8 cellular contexts compared by ENCODE assay signal in the genomic region with DNA sequence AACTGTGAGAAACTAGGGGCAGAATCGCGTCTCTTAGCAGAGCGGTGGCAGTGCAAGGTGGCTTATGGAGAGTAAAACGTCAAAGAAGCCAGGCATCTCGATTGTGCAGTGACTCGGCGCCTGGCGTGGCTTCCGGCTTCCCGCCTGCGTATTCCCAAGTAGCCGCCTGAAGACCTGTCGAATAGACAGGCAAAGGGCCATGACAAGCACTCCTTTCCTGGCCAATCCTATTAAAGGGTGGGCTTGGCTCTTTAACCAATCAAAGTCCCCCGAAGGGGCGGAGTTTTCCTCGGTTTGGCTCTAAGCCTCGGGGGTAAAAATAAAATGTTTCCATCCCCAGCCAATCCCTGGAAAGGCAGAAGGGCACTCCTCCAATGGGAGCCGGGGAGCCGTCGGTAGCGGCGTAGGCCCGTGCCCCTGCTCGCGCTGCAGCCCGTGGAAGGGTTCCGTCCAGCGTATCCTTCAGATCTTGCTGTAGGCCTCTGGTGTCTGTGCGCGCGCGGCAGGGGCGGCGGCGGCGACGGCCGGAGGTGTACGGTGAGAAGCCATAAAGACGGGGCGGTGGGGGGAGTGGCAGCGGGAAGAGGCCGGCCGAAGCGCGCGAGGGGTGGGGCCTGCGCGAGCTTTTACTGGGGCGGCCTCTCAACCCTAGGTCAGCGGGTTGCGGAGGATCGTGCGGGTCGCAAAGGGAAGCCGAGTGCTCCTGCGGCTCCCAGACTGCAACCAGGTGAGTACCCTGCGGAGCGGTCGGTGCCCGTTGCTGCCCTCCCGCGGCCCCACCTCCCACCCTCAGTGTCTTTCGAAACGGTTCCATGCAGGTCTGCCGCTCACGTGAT. TPM values are rescaled to one million over a fixed set of nuclear protein-coding genes. Genes with fewer than 3 reads are reported as not detected.
DNase-seq lines count a peak whose midpoint lies in the region; ATAC-seq, FAIRE-seq and TF ChIP-seq lines count a peak whose summit lies in the region.

A gene with protein sequence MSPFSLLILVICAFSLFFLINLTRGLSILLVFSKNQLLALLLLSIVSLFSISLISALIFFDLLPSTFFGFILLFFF (plus strand): TSS at position 395 of the 836 bp plus-strand sequence. CDS start 30,131 bp downstream, outside the sequence.

- H3K4me1 ChIP-seq in ACC112 (ENCODE audit: control insufficient read depth, insufficient read depth, low read length, unreplicated experiment) (no peaks in the 10 kb centered on the region), iPS-20b (ENCODE audit: insufficient read depth, low read length) (no peaks in the 10 kb centered on the region), skeletal muscle tissue (ENCODE audit: control insufficient read depth in 3 of 3, insufficient read depth in 3 of 3, low read length in 3 of 3) (peaks cover 0 to 9% (median 2%) of the 10 kb centered on the region in 3 donors)

- peaks cover 8% of the 10 kb centered on the region for H3K79me2 ChIP-seq in ACC112 (ENCODE audit: control insufficient read depth, insufficient read depth, low read length, unreplicated experiment)

- peak within 1 kb of the TSS; percentile 61 for H3K27ac ChIP-seq in ACC112 (ENCODE audit: low read depth, low read length)
- peak within 1 kb of the TSS; percentile 86 for H3K27ac ChIP-seq in WERI-Rb-1
- H3K27ac ChIP-seq in iPS-20b (ENCODE audit: low read length) = peak within 1 kb of the TSS; percentile 80
- H3K27ac ChIP-seq in skeletal muscle tissue (ENCODE audit: low read depth, low read length) = peak within 1 kb of the TSS; percentile 85

- TF ChIP-seq CTCF in WERI-Rb-1 (IDR thresholded peaks at IDR 0.05; ENCODE audit: low read depth, low read length) (no peak), bronchial epithelial cell (IDR thresholded peaks at IDR 0.05; ENCODE audit: insufficient read depth, low read length, severe bottlenecking) (peak; percentile 10)

- H3K9me3 ChIP-seq in WERI-Rb-1 (ENCODE audit: severe bottlenecking) (no peaks in the 10 kb centered on the region), iPS-20b (ENCODE audit: insufficient read depth, low read depth, low read length) (no peaks in the 10 kb centered on the region), skeletal muscle tissue (ENCODE audit: control insufficient read depth in 3 of 3, low read length in 3 of 3) (no peaks in the 10 kb centered on the region)

- ATAC-seq in GM18868 (IDR thresholded peaks at IDR 0.05; ENCODE audit: unreplicated experiment) (peak; percentile 86), HG03108 (IDR thresholded peaks at IDR 0.05; ENCODE audit: unreplicated experiment) (peak; percentile 75)

- H3K4me3 ChIP-seq in ACC112 (ENCODE audit: low read depth, low read length) (peak within 1 kb of the TSS; percentile 93), WERI-Rb-1 (ENCODE audit: low read depth, low read length) (peak within 1 kb of the TSS; percentile 57), bronchial epithelial cell (ENCODE audit: low read depth, low read length) (peak within 1 kb of the TSS; percentile 67), iPS-20b (ENCODE audit: low read length) (peak within 1 kb of the TSS; percentile 90), skeletal muscle tissue (ENCODE audit: low read length in 3 of 3) (peak within 1 kb of the TSS; percentile 71 to 84 (median 81))

- H3K36me3 ChIP-seq in ACC112 (ENCODE audit: insufficient read depth, low read length) (no peaks in the 10 kb centered on the region), WERI-Rb-1 (no peaks in the 10 kb centered on the region; the same call in 1 of the 2 replicates), bronchial epithelial cell (ENCODE audit: control insufficient read depth, insufficient read depth, low read length) (no peaks in the 10 kb centered on the region), iPS-20b (ENCODE audit: insufficient read depth, low read depth, low read length) (no peaks in the 10 kb centered on the region), skeletal muscle tissue (ENCODE audit: control insufficient read depth in 3 of 3, insufficient read depth in 3 of 3, low read length in 3 of 3) (no peaks in the 10 kb centered on the region)

- peak within 1 kb of the TSS; percentile 45 for H2AFZ ChIP-seq in ACC112 (ENCODE audit: low read length, unreplicated experiment)

- no peak for FAIRE-seq in bronchial epithelial cell (lab: Jason Lieb, UNC)

- DNase-seq in NCI-H2171 treated with DMSO at 0.1 percent for 48 hours (lab: John Stamatoyannopoulos, UW) (peak; percentile 89), WERI-Rb-1 (peak; percentile 90), bronchial epithelial cell (ENCODE audit: low read depth) (peak; percentile 90)

- H3K9ac ChIP-seq in iPS-20b (ENCODE audit: low read depth, low read length) (peak within 1 kb of the TSS; percentile 80; the same call in 1 of the 2 replicates), skeletal muscle tissue (ENCODE audit: low read depth in 1 of 3, low read length in 3 of 3) (peak within 1 kb of the TSS; percentile 65 to 81 (median 76))

- H3K27me3 ChIP-seq in ACC112 (ENCODE audit: insufficient read depth, low read length) (no peaks in the 10 kb centered on the region), WERI-Rb-1 (ENCODE audit: insufficient read depth, low read depth, severe bottlenecking) (peaks cover 4% of the 10 kb centered on the region), bronchial epithelial cell (ENCODE audit: control insufficient read depth, insufficient read depth, low read length) (no peaks in the 10 kb centered on the region), iPS-20b (ENCODE audit: insufficient read depth, low read length) (no peaks in the 10 kb centered on the region), skeletal muscle tissue (ENCODE audit: control insufficient read depth in 3 of 3, insufficient read depth in 3 of 3, low read length in 3 of 3) (no peaks in the 10 kb centered on the region)

RNA-seq across cellular contexts. Expression of the gene that starts here (rescaled TPM):
- 4.5 and 5.5 TPM in 2 replicates for total RNA-seq in bronchial epithelial cell
- total RNA-seq in skeletal muscle tissue = 12.0 TPM

Comparison
In these comparisons a context has a peak if more than half of its experiments do, and no peak if none do; other contexts are left out.
1. Peak in every context shown above with its lines: DNase-seq, ATAC-seq, H3K4me3 ChIP-seq and H3K27ac ChIP-seq.